ENCODE assay signal across 10 cellular contexts in the genomic region with DNA sequence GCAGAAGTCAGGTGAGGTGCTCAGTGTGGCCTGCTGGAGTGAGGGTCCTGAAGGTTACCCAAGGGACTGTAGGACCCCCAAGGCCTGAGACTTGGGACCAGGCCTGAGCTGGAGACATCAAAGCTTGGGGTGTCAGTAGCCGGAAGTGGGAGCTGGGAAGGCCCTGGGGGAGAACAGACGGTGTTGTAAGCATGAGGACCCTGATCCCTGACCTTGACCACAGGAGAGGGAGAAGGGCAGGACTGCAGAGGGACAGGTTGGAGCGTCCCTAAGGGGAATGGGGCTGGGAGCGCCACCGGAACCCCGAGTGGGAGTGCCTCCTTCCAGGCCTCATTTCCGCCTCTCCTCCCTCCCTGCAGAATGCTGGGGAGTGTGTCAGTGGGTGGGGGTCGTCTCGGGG. TPM values are rescaled to one million over a fixed set of nuclear protein-coding genes. Genes with fewer than 3 reads are reported as not detected.
DNase-seq lines count a peak whose midpoint lies in the region; TF ChIP-seq lines count a peak whose summit lies in the region.
"Had no signal": no experiment of that assay in that cellular context is flagged by ENCODE, and none has a peak within 500 bp of the region (broad histone marks: within the 10 kb centered on the region; RNA-seq: fewer than 3 reads in every experiment).

No MANE protein-coding gene starts in this region.

- H3K4me1 Mint-ChIP-seq in activated naive CD4-positive, alpha-beta T cell treated with anti-CD3 and anti-CD28 coated beads, Interleukin-2, amount 50 U/mL, for 24 hours = peaks cover 44% of the 10 kb centered on the region
- peaks cover 10% of the 10 kb centered on the region for H3K4me1 Mint-ChIP-seq in type B pancreatic cell (ENCODE audit: unreplicated experiment)

- DNase-seq in activated naive CD4-positive, alpha-beta T cell (lab: John Stamatoyannopoulos, UW) = no peak
- DNase-seq in type B pancreatic cell (ENCODE audit: extremely low spot score, unreplicated experiment) (no peak), ecto neural progenitor cell (ENCODE audit: low spot score) (no peak), COR-L47 (lab: John Stamatoyannopoulos, UW) (no peak), inferior parietal cortex (ENCODE audit: extremely low spot score) (no peak)

- H3K4me3 Mint-ChIP-seq in activated naive CD4-positive, alpha-beta T cell treated with anti-CD3 and anti-CD28 coated beads, Interleukin-2, amount 50 U/mL, for 24 hours = peak overlapping the region; percentile 99
- H3K4me3 Mint-ChIP-seq in type B pancreatic cell = peak overlapping the region; percentile 99

- no peaks in the 10 kb centered on the region for H3K9me3 Mint-ChIP-seq in activated naive CD4-positive, alpha-beta T cell treated with anti-CD3 and anti-CD28 coated beads, Interleukin-2, amount 50 U/mL, for 24 hours
- no peaks in the 10 kb centered on the region for H3K9me3 Mint-ChIP-seq in type B pancreatic cell

- no peaks in the 10 kb centered on the region for H3K36me3 ChIP-seq in mucosa of stomach (ENCODE audit: control insufficient read depth, insufficient read depth, low read length)
- H3K36me3 ChIP-seq: ovary had no signal

- H3K27ac ChIP-seq in angular gyrus (ENCODE audit: low read depth, low read length) = peak overlapping the region; percentile 84

- H3K9ac ChIP-seq in mucosa of stomach (ENCODE audit: low read length) = no peak overlapping the region

- no peaks in the 10 kb centered on the region for H3K27me3 Mint-ChIP-seq in activated naive CD4-positive, alpha-beta T cell treated with anti-CD3 and anti-CD28 coated beads, Interleukin-2, amount 50 U/mL, for 24 hours
- H3K27me3 Mint-ChIP-seq in type B pancreatic cell = peaks cover 6% of the 10 kb centered on the region

- H3K27ac Mint-ChIP-seq in activated naive CD4-positive, alpha-beta T cell treated with anti-CD3 and anti-CD28 coated beads, Interleukin-2, amount 50 U/mL, for 24 hours = peak overlapping the region; percentile 96
- peak overlapping the region; percentile 95 for H3K27ac Mint-ChIP-seq in type B pancreatic cell

- peaks cover 6% of the 10 kb centered on the region for H3K4me1 ChIP-seq in mucosa of stomach (ENCODE audit: control insufficient read depth, insufficient read depth, low read length)

- no peak for TF ChIP-seq CTCF in type B pancreatic cell (conservative IDR thresholded peaks at IDR 0.05)

- peak overlapping the region; percentile 78 for H3K4me3 ChIP-seq in mucosa of stomach (ENCODE audit: low read length)

- H3K27me3 ChIP-seq in mucosa of stomach (ENCODE audit: control insufficient read depth, insufficient read depth, low read length) = no peaks in the 10 kb centered on the region
- H3K27me3 ChIP-seq: ovary had no signal

- no peaks in the 10 kb centered on the region for H3K36me3 Mint-ChIP-seq in activated naive CD4-positive, alpha-beta T cell treated with anti-CD3 and anti-CD28 coated beads, Interleukin-2, amount 50 U/mL, for 24 hours
- H3K36me3 Mint-ChIP-seq in type B pancreatic cell = no peaks in the 10 kb centered on the region

- no peaks in the 10 kb centered on the region for H3K9me3 ChIP-seq in mucosa of stomach (ENCODE audit: control insufficient read depth, low read length)
- H3K9me3 ChIP-seq: ovary had no signal

RNA-seq across cellular contexts. Expression of gene TTC16, which starts 0.5 kb away (rescaled TPM):
- total RNA-seq in type B pancreatic cell (ENCODE audit: low replicate concordance) = 0.10 TPM in 1 of 2 replicates, not detected in the other
- total RNA-seq: dermis blood vessel endothelial cell had no signal

RNA-seq across cellular contexts. Expression of gene PTRH1, which starts 0.9 kb away (rescaled TPM):
- 12.0 and 13.9 TPM in 2 replicates for total RNA-seq in type B pancreatic cell (ENCODE audit: low replicate concordance)

RNA-seq across cellular contexts. Expression of gene CFAP157, which starts 9.6 kb away (rescaled TPM):
- total RNA-seq in type B pancreatic cell (ENCODE audit: low replicate concordance) = 0.26 and 8.0 TPM in 2 replicates
- total RNA-seq: dermis blood vessel endothelial cell had no signal

RNA-seq across cellular contexts. Expression of gene TOR2A, which starts 18.7 kb away (rescaled TPM):
- 21.5 and 21.9 TPM in 2 replicates for total RNA-seq in type B pancreatic cell (ENCODE audit: low replicate concordance)
